Comparison of ENCODE assay signal across 23 cellular contexts in the genomic region with DNA sequence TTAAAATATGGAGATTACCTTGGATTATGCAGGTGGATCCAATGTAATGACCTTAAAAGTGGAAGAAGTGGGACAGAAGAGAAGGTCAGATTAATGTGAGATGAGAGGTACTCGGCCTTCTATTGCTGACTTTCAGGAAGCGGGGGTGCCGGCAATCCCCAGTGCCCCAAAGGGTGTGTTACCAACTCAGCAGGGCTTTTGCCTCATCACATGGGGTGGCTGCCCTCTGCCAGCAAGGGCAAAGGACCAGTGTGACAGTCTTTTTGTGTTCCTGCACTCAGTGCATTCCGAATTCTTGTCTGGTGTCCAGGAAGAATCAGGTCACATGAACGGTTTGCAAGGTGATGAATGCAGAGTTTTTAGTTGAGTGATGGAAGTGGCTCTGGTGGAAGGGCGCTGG.
DNase-seq lines count a peak whose midpoint lies in the region; ATAC-seq and TF ChIP-seq lines count a peak whose summit lies in the region.
"Had no signal": no experiment of that assay in that cellular context is flagged by ENCODE, and none has a peak within 500 bp of the region (broad histone marks: within the 10 kb centered on the region; RNA-seq: fewer than 3 reads in every experiment).

No MANE protein-coding gene starts in this region.

- H3K27ac Mint-ChIP-seq in GM23338 (0 out of 2 replicates have a peak overlapping the region, but pooled peaks have one; percentile 11), chondrocyte (ENCODE audit: unreplicated experiment) (no peak overlapping the region)
- H3K27ac Mint-ChIP-seq: CD14-positive monocyte; CD4-positive, alpha-beta T cell; CD8-positive, alpha-beta memory T cell; H9; HFFc6 had no signal

- no peaks in the 10 kb centered on the region for H3K9me3 ChIP-seq in PC-9 (ENCODE audit: insufficient read depth, low read depth)
- H3K9me3 ChIP-seq: A549; BE2C; BLaER1 treated with 17β-estradiol and CSF1 and Interleukin-3, amounts not matched to agents 10 nM and 100 nM had no signal

- H3F3A ChIP-seq in GM23338 (replicated peaks; ENCODE audit: low read depth): no peaks in the 10 kb centered on the region
- H3F3A ChIP-seq in PC-9 (ENCODE audit: insufficient read depth, low read depth): no peaks in the 10 kb centered on the region

- H3K36me3 Mint-ChIP-seq in GM23338 (ENCODE audit: low read depth) (no peaks in the 10 kb centered on the region), chondrocyte (ENCODE audit: low read depth) (peaks cover 2% of the 10 kb centered on the region)
- H3K36me3 Mint-ChIP-seq: CD14-positive monocyte; CD8-positive, alpha-beta memory T cell had no signal

- H4K20me1 ChIP-seq in GM23338 (replicated peaks; ENCODE audit: insufficient read depth) (no peaks in the 10 kb centered on the region), PC-9 (ENCODE audit: insufficient read depth) (no peaks in the 10 kb centered on the region)
- H4K20me1 ChIP-seq: BLaER1 treated with 17β-estradiol and CSF1 and Interleukin-3, amounts not matched to agents 10 nM and 100 nM had no signal

- BruUV-seq in PC-9 (replicated peaks; lab: Mats Ljungman, UMichigan): no TSS peak

- H4K8ac ChIP-seq in mesendoderm (ENCODE audit: low read depth, low read length): no peak overlapping the region

- no peak overlapping the region for H2BK5ac ChIP-seq in mesendoderm (ENCODE audit: low read length)

- H3K4me2 ChIP-seq in GM23338 (no peak overlapping the region), PC-9 (no peak overlapping the region), mesendoderm (ENCODE audit: low read length) (no peak overlapping the region)
- H3K4me2 ChIP-seq: A549; BLaER1 treated with 17β-estradiol and CSF1 and Interleukin-3, amounts not matched to agents 10 nM and 100 nM had no signal

- H3K4me1 Mint-ChIP-seq in GM23338 (no peaks in the 10 kb centered on the region), chondrocyte (ENCODE audit: low read depth) (peaks cover 34% of the 10 kb centered on the region)
- H3K4me1 Mint-ChIP-seq: CD14-positive monocyte; CD8-positive, alpha-beta memory T cell; H9 had no signal

- no peaks in the 10 kb centered on the region for H3K9me3 Mint-ChIP-seq in GM23338
- peaks cover 7% of the 10 kb centered on the region for H3K9me3 Mint-ChIP-seq in chondrocyte (ENCODE audit: low read depth)
- H3K9me3 Mint-ChIP-seq: H9, HFFc6 had no signal

- peak overlapping the region; percentile 10 for H3K56ac ChIP-seq in mesendoderm (ENCODE audit: low read length)

- DNase-seq in GM23338 (ENCODE audit: low spot score) (no peak), PC-9 (no peak), mesendoderm (no peak), chondrocyte (ENCODE audit: low spot score) (no peak)
- DNase-seq in stimulated activated CD4-positive, alpha-beta T cell treated with anti-CD3 and anti-CD28 coated beads, Interleukin-12 subunit alpha, Interleukin-12 subunit beta, amount 100 ng/mL, for 4 hours: no peak
- DNase-seq in activated CD4-positive, CD25-positive, alpha-beta regulatory T cell (lab: John Stamatoyannopoulos, UW): no peak
- DNase-seq: 8988T; ACHN; AML-193; BE2C; CD4-positive, alpha-beta T cell; CD8-positive, alpha-beta memory T cell; DMS 273 treated with DMSO at 0.1 percent for 48 hours; DMS79; EL; GDM1; GM23248; H9; HFFc6 had no signal

- H3K27me3 ChIP-seq in GM23338 (ENCODE audit: insufficient read depth) (no peaks in the 10 kb centered on the region), PC-9 (ENCODE audit: insufficient read depth, low read depth) (no peaks in the 10 kb centered on the region), mesendoderm (ENCODE audit: insufficient read depth, low read length, poor library complexity) (no peaks in the 10 kb centered on the region)
- H3K27me3 ChIP-seq: BE2C; BLaER1 treated with 17β-estradiol and CSF1 and Interleukin-3, amounts not matched to agents 10 nM and 100 nM had no signal

- H3K36me3 ChIP-seq in GM23338 (ENCODE audit: insufficient read depth): no peaks in the 10 kb centered on the region
- no peaks in the 10 kb centered on the region for H3K36me3 ChIP-seq in PC-9 (ENCODE audit: low read depth)
- H3K36me3 ChIP-seq in mesendoderm (ENCODE audit: control insufficient read depth, insufficient read depth, low read length): no peaks in the 10 kb centered on the region
- H3K36me3 ChIP-seq: BE2C; BLaER1 treated with 17β-estradiol and CSF1 and Interleukin-3, amounts not matched to agents 10 nM and 100 nM had no signal

- H3K27me3 Mint-ChIP-seq in GM23338 (ENCODE audit: insufficient read depth, low read depth, poor library complexity): no peaks in the 10 kb centered on the region
- H3K27me3 Mint-ChIP-seq in chondrocyte (ENCODE audit: low read depth): no peaks in the 10 kb centered on the region
- H3K27me3 Mint-ChIP-seq: CD4-positive, alpha-beta T cell had no signal

- H3K4me3 Mint-ChIP-seq in GM23338 (no peak overlapping the region), chondrocyte (ENCODE audit: unreplicated experiment) (no peak overlapping the region)
- H3K4me3 Mint-ChIP-seq: CD14-positive monocyte; CD4-positive, alpha-beta T cell; CD8-positive, alpha-beta memory T cell; H9; HFFc6 had no signal

- H2AFZ ChIP-seq in GM23338: peak overlapping the region; percentile 18; the same call in 1 of the 2 replicates
- H2AFZ ChIP-seq in PC-9: 0 out of 2 replicates have a peak overlapping the region, but pooled peaks have one; percentile 31
- H2AFZ ChIP-seq: GM23248 had no signal

- no peaks in the 10 kb centered on the region for H3K79me1 ChIP-seq in mesendoderm (ENCODE audit: low read length)

- H3K18ac ChIP-seq in mesendoderm (ENCODE audit: low read length): no peak overlapping the region

- no peak for ATAC-seq in GM23338
- ATAC-seq: A549, GM12878 had no signal

- H2BK120ac ChIP-seq in mesendoderm (ENCODE audit: low read depth, low read length): no peak overlapping the region

- intact Hi-C loops in PC-9 (cut with micrococcal nuclease; ENCODE audit: unreplicated experiment): no loop called here

- POLR2A ChIA-PET in PC-9 (lab: Charles Lee; ENCODE audit: unreplicated experiment): no interaction called here

- no peak overlapping the region for H4K5ac ChIP-seq in mesendoderm (ENCODE audit: low read length)

- no peaks in the 10 kb centered on the region for H3K79me2 ChIP-seq in GM23338 (replicated peaks; ENCODE audit: insufficient read depth)
- no peaks in the 10 kb centered on the region for H3K79me2 ChIP-seq in PC-9 (ENCODE audit: low read depth)
- no peaks in the 10 kb centered on the region for H3K79me2 ChIP-seq in mesendoderm (ENCODE audit: control insufficient read depth, insufficient read depth, low read length)

- H3K4me1 ChIP-seq in GM23338 (ENCODE audit: insufficient read depth) (no peaks in the 10 kb centered on the region), PC-9 (replicated peaks; ENCODE audit: insufficient read depth) (peaks cover 8% of the 10 kb centered on the region), mesendoderm (ENCODE audit: control insufficient read depth, low read depth, low read length) (no peaks in the 10 kb centered on the region)
- H3K4me1 ChIP-seq: BE2C had no signal

- H3K9me2 ChIP-seq in GM23338 (ENCODE audit: insufficient read depth) (peaks cover 7% of the 10 kb centered on the region; the same call in 1 of the 2 replicates), PC-9 (ENCODE audit: insufficient read depth) (no peaks in the 10 kb centered on the region)

- no peak overlapping the region for H3K23ac ChIP-seq in mesendoderm (ENCODE audit: low read length)

- H2AK5ac ChIP-seq in mesendoderm (ENCODE audit: low read length): no peak overlapping the region

- H3K9ac ChIP-seq in mesendoderm (ENCODE audit: low read length): no peak overlapping the region
- H3K9ac ChIP-seq: BLaER1 treated with 17β-estradiol and CSF1 and Interleukin-3, amounts not matched to agents 10 nM and 100 nM; GM23248 had no signal

- no peak overlapping the region for H2BK15ac ChIP-seq in mesendoderm (replicated peaks; ENCODE audit: low read depth)

- H3K27ac ChIP-seq in GM23338 (ENCODE audit: low read depth) (no peak overlapping the region), PC-9 (no peak overlapping the region), mesendoderm (ENCODE audit: low read depth, low read length) (no peak overlapping the region)
- H3K27ac ChIP-seq: A549; BLaER1 treated with 17β-estradiol and CSF1 and Interleukin-3, amounts not matched to agents 10 nM and 100 nM; GM23248 had no signal

- CTCF ChIA-PET in PC-9 (lab: Charles Lee): no interaction called here

- TF ChIP-seq CTCF in GM23338 (conservative IDR thresholded peaks at IDR 0.05; ENCODE audit: low read depth in 2 of 2): no peak
- no peak for TF ChIP-seq CTCF in PC-9 (conservative IDR thresholded peaks at IDR 0.05)
- no peak for TF ChIP-seq CTCF in chondrocyte (IDR thresholded peaks at IDR 0.05)

- no peak overlapping the region for H3K4me3 ChIP-seq in GM23338
- H3K4me3 ChIP-seq in PC-9: no peak overlapping the region
- H3K4me3 ChIP-seq in mesendoderm (ENCODE audit: low read length): no peak overlapping the region
- H3K4me3 ChIP-seq: A549; BLaER1 treated with 17β-estradiol and CSF1 and Interleukin-3, amounts not matched to agents 10 nM and 100 nM; GM12878; GM23248 had no signal

- no CpG with 5 or more reads among the region's 6 CpGs for WGBS in mesendoderm (ENCODE audit: extremely low coverage, insufficient coverage, low lambda C conversion rate)

- no peak overlapping the region for H3K4ac ChIP-seq in mesendoderm (ENCODE audit: low read depth, low read length)

TF ChIP-seq in GM23338, 12 proteins besides CTCF, POLR2A, EP300 and RAD21 (continues in another document):
- TF ChIP-seq, protein P1, sequence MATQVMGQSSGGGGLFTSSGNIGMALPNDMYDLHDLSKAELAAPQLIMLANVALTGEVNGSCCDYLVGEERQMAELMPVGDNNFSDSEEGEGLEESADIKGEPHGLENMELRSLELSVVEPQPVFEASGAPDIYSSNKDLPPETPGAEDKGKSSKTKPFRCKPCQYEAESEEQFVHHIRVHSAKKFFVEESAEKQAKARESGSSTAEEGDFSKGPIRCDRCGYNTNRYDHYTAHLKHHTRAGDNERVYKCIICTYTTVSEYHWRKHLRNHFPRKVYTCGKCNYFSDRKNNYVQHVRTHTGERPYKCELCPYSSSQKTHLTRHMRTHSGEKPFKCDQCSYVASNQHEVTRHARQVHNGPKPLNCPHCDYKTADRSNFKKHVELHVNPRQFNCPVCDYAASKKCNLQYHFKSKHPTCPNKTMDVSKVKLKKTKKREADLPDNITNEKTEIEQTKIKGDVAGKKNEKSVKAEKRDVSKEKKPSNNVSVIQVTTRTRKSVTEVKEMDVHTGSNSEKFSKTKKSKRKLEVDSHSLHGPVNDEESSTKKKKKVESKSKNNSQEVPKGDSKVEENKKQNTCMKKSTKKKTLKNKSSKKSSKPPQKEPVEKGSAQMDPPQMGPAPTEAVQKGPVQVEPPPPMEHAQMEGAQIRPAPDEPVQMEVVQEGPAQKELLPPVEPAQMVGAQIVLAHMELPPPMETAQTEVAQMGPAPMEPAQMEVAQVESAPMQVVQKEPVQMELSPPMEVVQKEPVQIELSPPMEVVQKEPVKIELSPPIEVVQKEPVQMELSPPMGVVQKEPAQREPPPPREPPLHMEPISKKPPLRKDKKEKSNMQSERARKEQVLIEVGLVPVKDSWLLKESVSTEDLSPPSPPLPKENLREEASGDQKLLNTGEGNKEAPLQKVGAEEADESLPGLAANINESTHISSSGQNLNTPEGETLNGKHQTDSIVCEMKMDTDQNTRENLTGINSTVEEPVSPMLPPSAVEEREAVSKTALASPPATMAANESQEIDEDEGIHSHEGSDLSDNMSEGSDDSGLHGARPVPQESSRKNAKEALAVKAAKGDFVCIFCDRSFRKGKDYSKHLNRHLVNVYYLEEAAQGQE (IDR thresholded peaks at IDR 0.05; ENCODE audit: unreplicated experiment): no peak
